In genomic region chr18:70418551-70419311, GRCh38 we compare ENCODE assay signal across 8 cellular contexts.
DNase-seq lines count a peak whose midpoint lies in the region; ATAC-seq and TF ChIP-seq lines count a peak whose summit lies in the region.

No MANE protein-coding gene starts in this region.

- H3K27ac Mint-ChIP-seq in Caco-2 (ENCODE audit: unreplicated experiment), result peak overlapping the region; percentile 90
- no peak overlapping the region for H3K27ac Mint-ChIP-seq in activated CD4-positive, alpha-beta memory T cell treated with anti-CD3 and anti-CD28 coated beads, Interleukin-2, amount 10 ng/mL, durations not matched to agents 7 days and 5 days

- no TSS peak for BruUV-seq in Caco-2 (replicated peaks; lab: Mats Ljungman, UMichigan)

- WGBS in spleen, 5 donors, result 71 to 86% (median 77%) methylated on average over 12 of the region's 12 CpGs

- no peaks in the 10 kb centered on the region for H3K27me3 Mint-ChIP-seq in Caco-2 (ENCODE audit: insufficient read depth, unreplicated experiment)
- H3K27me3 Mint-ChIP-seq in activated CD4-positive, alpha-beta memory T cell treated with anti-CD3 and anti-CD28 coated beads, Interleukin-2, amount 10 ng/mL, durations not matched to agents 7 days and 5 days, result peaks cover 19% of the 10 kb centered on the region

- H3K9me3 Mint-ChIP-seq in Caco-2 (ENCODE audit: unreplicated experiment), result no peaks in the 10 kb centered on the region
- no peaks in the 10 kb centered on the region for H3K9me3 Mint-ChIP-seq in activated CD4-positive, alpha-beta memory T cell treated with anti-CD3 and anti-CD28 coated beads, Interleukin-2, amount 10 ng/mL, durations not matched to agents 7 days and 5 days

- TF ChIP-seq POLR2A in spleen (IDR thresholded peaks at IDR 0.05), result no peak

- H3K4me1 ChIP-seq in Caco-2, result peaks cover 18% of the 10 kb centered on the region; the same call in 1 of the 2 replicates
- peaks cover 0 to 30% (median 9%) of the 10 kb centered on the region in 6 donors for H3K4me1 ChIP-seq in spleen

- H3K36me3 Mint-ChIP-seq in Caco-2 (ENCODE audit: insufficient read depth, unreplicated experiment), result peaks cover 5% of the 10 kb centered on the region
- no peaks in the 10 kb centered on the region for H3K36me3 Mint-ChIP-seq in activated CD4-positive, alpha-beta memory T cell treated with anti-CD3 and anti-CD28 coated beads, Interleukin-2, amount 10 ng/mL, durations not matched to agents 7 days and 5 days (ENCODE audit: low read depth)

- intact Hi-C loops in Caco-2 (cut with micrococcal nuclease; ENCODE audit: unreplicated experiment) (loop anchor here (5.0 kb wide), 1 partner anchor 36 kb away; no protein-coding TSS in a partner anchor), spleen (cut with DNase I; ENCODE audit: low total_unique reads) (no loop called here)

- H3K4me3 ChIP-seq in Caco-2 (ENCODE audit: low read depth, low read length) (no peak overlapping the region), spleen (no peak overlapping the region)

- peak; percentile 97 for ATAC-seq in GM19025 (IDR thresholded peaks at IDR 0.05; ENCODE audit: low read depth, unreplicated experiment)
- peak; percentile 99 for ATAC-seq in HG02642 (IDR thresholded peaks at IDR 0.05; ENCODE audit: poor library complexity, unreplicated experiment)
- ATAC-seq in HG03571 (IDR thresholded peaks at IDR 0.05; ENCODE audit: unreplicated experiment), result peak; percentile 94

- DNase-seq in Caco-2 (no peak), spleen (no peak), HEK293T (ENCODE audit: extremely low spot score) (no peak), islet precursor cell (no peak)
- no peak for DNase-seq in activated CD4-positive, alpha-beta memory T cell treated with anti-CD3 and anti-CD28 coated beads, Interleukin-2, amount 10 ng/mL, durations not matched to agents 7 days and 5 days

- H3K27ac ChIP-seq in spleen, result no peak overlapping the region

- H3K4me3 Mint-ChIP-seq in Caco-2 (ENCODE audit: unreplicated experiment), result peak overlapping the region; percentile 37
- H3K4me3 Mint-ChIP-seq in activated CD4-positive, alpha-beta memory T cell treated with anti-CD3 and anti-CD28 coated beads, Interleukin-2, amount 10 ng/mL, durations not matched to agents 7 days and 5 days, result no peak overlapping the region

- peaks cover 33% of the 10 kb centered on the region for H3K4me1 Mint-ChIP-seq in Caco-2 (ENCODE audit: low read depth, unreplicated experiment)
- H3K4me1 Mint-ChIP-seq in activated CD4-positive, alpha-beta memory T cell treated with anti-CD3 and anti-CD28 coated beads, Interleukin-2, amount 10 ng/mL, durations not matched to agents 7 days and 5 days, result peaks cover 20% of the 10 kb centered on the region

- TF ChIP-seq CTCF in Caco-2 (IDR thresholded peaks at IDR 0.05; ENCODE audit: insufficient read depth in 1 of 2, low read depth in 1 of 2, low read length in 1 of 2, severe bottlenecking in 1 of 2, unreplicated experiment in 1 of 2) (no peak), spleen (IDR thresholded peaks at IDR 0.05 in 8 of 11, conservative IDR thresholded peaks at IDR 0.05 in 3 of 11) (no peak)

- H3K27me3 ChIP-seq in Caco-2 (replicated peaks; ENCODE audit: control insufficient read depth, insufficient read depth, low read length), result no peaks in the 10 kb centered on the region
- no peaks in the 10 kb centered on the region for H3K27me3 ChIP-seq in spleen (replicated peaks in 1 of 7)

- POLR2A ChIA-PET in Caco-2 (lab: Charles Lee) (interaction anchor here (0.6 kb wide), 1 partner anchor 32 kb away, joined by 16 read pairs; no protein-coding TSS in a partner anchor), HEK293T (lab: Yijun Ruan, JAX) (no interaction called here)
- POLR2A ChIA-PET in activated CD4-positive, alpha-beta memory T cell treated with anti-CD3 and anti-CD28 coated beads, Interleukin-2, amount 10 ng/mL, durations not matched to agents 7 days and 5 days (lab: Charles Lee), result no interaction called here

- CTCF ChIA-PET in Caco-2 (lab: Charles Lee), result no interaction called here
- CTCF ChIA-PET in activated CD4-positive, alpha-beta memory T cell treated with anti-CD3 and anti-CD28 coated beads, Interleukin-2, amount 10 ng/mL, durations not matched to agents 7 days and 5 days (lab: Charles Lee), result interaction anchor here (1.1 to 1.2 kb wide), 2 partner anchors 15 to 224 kb away, joined by 3 read pairs; no protein-coding TSS in a partner anchor
- CTCF ChIA-PET in HEK293T (lab: Yijun Ruan, JAX), result interaction anchor here (0.7 to 0.8 kb wide), 2 partner anchors 15 to 223 kb away, joined by 3 read pairs; no protein-coding TSS in a partner anchor

- H3K36me3 ChIP-seq in Caco-2 (ENCODE audit: control insufficient read depth, insufficient read depth, low read length) (no peaks in the 10 kb centered on the region), spleen (no peaks in the 10 kb centered on the region)

- H3K9me3 ChIP-seq in Caco-2, result no peaks in the 10 kb centered on the region
- no peaks in the 10 kb centered on the region for H3K9me3 ChIP-seq in spleen

TF ChIP-seq in HEK293T, 16 proteins besides CTCF, POLR2A, EP300 and RAD21:
- TF ChIP-seq L3MBTL2 (conservative IDR thresholded peaks at IDR 0.05) (no peak), PKNOX1 (IDR thresholded peaks at IDR 0.05) (no peak), FOXM1 (IDR thresholded peaks at IDR 0.05; ENCODE audit: borderline replicate concordance) (no peak)
TF ChIP-seq in HEK293T: peak in this region for 0.
